Comparison of ENCODE assay signal across 15 cellular contexts in the genomic region with DNA sequence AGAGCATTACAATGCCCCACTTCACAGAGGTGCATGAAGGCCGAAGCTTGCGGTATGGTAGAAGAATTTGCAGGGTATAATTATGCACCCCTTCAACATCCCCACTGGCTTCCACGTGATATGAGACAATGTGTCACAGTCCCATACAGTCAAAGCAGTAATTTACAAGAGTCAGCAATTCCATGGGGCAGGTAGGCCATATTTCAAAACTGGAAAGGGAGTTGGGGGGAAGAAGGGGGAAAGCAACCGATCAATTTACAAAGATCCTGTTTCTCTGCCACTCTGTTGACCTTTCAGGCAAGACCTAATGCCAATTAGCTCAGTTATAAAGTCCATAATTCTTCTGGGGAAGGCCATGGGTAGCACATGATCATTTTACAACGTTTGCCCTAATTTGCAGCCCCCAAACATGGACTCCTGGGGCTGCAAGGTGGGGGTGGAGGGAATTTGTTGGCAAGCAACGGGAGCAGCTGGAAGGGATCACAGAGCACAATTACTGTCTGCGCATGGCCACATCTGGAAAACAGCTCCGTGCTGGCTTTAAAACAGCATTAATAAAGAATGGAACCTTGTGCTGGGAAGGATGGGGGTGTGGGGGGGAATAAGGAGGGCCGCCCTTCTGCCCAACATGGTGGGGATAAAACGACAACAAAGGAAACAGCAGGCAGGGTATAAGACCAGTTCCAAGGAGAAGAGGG.
"Had no signal": no experiment of that assay in that cellular context is flagged by ENCODE, and none has a peak within 500 bp of the region (broad histone marks: within the 10 kb centered on the region; RNA-seq: fewer than 3 reads in every experiment).

No MANE protein-coding gene starts in this region.

- H3K9me3 ChIP-seq: esophagus squamous epithelium, suprapubic skin had no signal

- ATAC-seq: left colon; naive thymus-derived CD8-positive, alpha-beta T cell had no signal

- H3K36me3 ChIP-seq: esophagus squamous epithelium, suprapubic skin had no signal

- H3K27ac ChIP-seq: esophagus squamous epithelium, suprapubic skin had no signal

- H3K4me1 ChIP-seq: esophagus squamous epithelium, suprapubic skin had no signal

- H3K27me3 ChIP-seq: esophagus squamous epithelium, suprapubic skin had no signal

- FAIRE-seq: endothelial cell of umbilical vein had no signal

- H3K4me3 ChIP-seq: esophagus squamous epithelium, suprapubic skin had no signal

- DNase-seq: activated CD4-positive, alpha-beta T cell treated with anti-CD3 and anti-CD28 coated beads, Interleukin-2, amount 10 ng/mL, durations not matched to agents 24 days and 14 days; activated CD4-positive, CD25-positive, alpha-beta regulatory T cell; activated CD8-positive, alpha-beta memory T cell treated with anti-CD3 and anti-CD28 coated beads, Interleukin-2, amount 50 U/mL, for 48 hours; activated naive CD8-positive, alpha-beta T cell treated with anti-CD3 and anti-CD28 coated beads for 36 hours; amygdala; cortex of kidney; effector CD4-positive, alpha-beta T cell; esophagus squamous epithelium; foreskin melanocyte; left colon; naive thymus-derived CD8-positive, alpha-beta T cell; posterior cingulate gyrus; retina had no signal
